ENCODE assay signal across 19 cellular contexts in genomic region chr20:23582293-23582692, GRCh38. TPM values are rescaled to one million over a fixed set of nuclear protein-coding genes. Genes with fewer than 3 reads are reported as not detected.
"Had no signal": no experiment of that assay in that cellular context is flagged by ENCODE, and none has a peak within 500 bp of the region (broad histone marks: within the 10 kb centered on the region; RNA-seq: fewer than 3 reads in every experiment).

No MANE protein-coding gene starts in this region.

- H3K9me3 ChIP-seq: mucosa of descending colon, thoracic aorta had no signal

- FAIRE-seq: astrocyte had no signal

- H3K79me2 ChIP-seq: parathyroid adenoma had no signal

- H3K27ac ChIP-seq: coronary artery, parathyroid adenoma, thoracic aorta had no signal

- H3K4me3 ChIP-seq: coronary artery, mucosa of descending colon, thoracic aorta had no signal

- H3K36me3 ChIP-seq: thoracic aorta had no signal

- H2AFZ ChIP-seq: parathyroid adenoma had no signal

- H3K4me1 ChIP-seq: parathyroid adenoma had no signal

- DNase-seq: activated naive CD4-positive, alpha-beta T cell; activated T-cell treated with anti-CD3 and anti-CD28 coated beads, Interleukin-2, amount 50 U/mL, for 1 hour; foreskin melanocyte; hippocampal formation; nephron progenitor cell; nucleus accumbens; stimulated activated CD4-positive, alpha-beta T cell treated with anti-CD3 and anti-CD28 coated beads, Interleukin-4, amount 100 ng/mL, for 24 hours; stimulated activated naive CD4-positive, alpha-beta T cell treated with Interleukin-2 at 50 U/mL for 16 hours; T-cell had no signal

RNA-seq across cellular contexts. Expression of gene CST9L, which starts 14.0 kb away (rescaled TPM):
- total RNA-seq: astrocyte, epithelial cell of proximal tubule, liver, mucosa of descending colon, pulmonary artery endothelial cell, right cardiac atrium, T-cell, thoracic aorta, WTC11 had no signal
- polyA plus RNA-seq: liver, right cardiac atrium had no signal

RNA-seq across cellular contexts. Expression of gene CST9, which starts 23.4 kb away (rescaled TPM):
- total RNA-seq: astrocyte, epithelial cell of proximal tubule, liver, mucosa of descending colon, pulmonary artery endothelial cell, right cardiac atrium, T-cell, thoracic aorta, WTC11 had no signal
- polyA plus RNA-seq: liver, right cardiac atrium had no signal
